ENCODE assay signal across 1 cellular context in the genomic region with DNA sequence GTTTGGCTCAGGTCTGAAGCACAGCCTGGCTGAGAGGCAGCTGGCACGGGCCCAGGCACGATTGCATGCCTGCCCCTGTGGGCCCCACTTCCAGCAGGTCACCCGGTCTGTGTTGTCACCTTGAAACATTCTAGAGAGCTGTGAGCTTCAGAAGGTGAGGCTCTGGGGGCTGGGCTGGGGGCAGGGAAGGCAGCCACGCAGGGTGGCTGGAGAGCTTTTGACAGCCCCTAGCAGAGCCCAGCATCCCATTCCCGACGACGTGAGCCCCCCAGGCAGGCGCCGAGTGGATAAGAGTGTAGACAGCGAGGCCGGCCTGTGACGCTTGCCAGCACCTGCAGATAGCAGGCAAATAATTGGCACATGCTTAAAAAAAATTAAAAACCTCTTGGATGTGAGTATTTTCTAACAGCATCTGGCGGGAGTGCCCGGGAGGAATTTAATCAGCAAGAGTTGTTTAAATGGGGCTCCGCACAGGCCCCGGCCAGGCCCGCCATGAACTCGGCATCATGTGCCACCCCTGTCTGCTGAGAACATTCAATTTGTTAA.
TF ChIP-seq lines count a peak whose summit lies in the region.

No MANE protein-coding gene starts in this region.

TF ChIP-seq in GM23338, 12 proteins besides CTCF, POLR2A, EP300 and RAD21 (continued from another document):
- TF ChIP-seq, protein P1, sequence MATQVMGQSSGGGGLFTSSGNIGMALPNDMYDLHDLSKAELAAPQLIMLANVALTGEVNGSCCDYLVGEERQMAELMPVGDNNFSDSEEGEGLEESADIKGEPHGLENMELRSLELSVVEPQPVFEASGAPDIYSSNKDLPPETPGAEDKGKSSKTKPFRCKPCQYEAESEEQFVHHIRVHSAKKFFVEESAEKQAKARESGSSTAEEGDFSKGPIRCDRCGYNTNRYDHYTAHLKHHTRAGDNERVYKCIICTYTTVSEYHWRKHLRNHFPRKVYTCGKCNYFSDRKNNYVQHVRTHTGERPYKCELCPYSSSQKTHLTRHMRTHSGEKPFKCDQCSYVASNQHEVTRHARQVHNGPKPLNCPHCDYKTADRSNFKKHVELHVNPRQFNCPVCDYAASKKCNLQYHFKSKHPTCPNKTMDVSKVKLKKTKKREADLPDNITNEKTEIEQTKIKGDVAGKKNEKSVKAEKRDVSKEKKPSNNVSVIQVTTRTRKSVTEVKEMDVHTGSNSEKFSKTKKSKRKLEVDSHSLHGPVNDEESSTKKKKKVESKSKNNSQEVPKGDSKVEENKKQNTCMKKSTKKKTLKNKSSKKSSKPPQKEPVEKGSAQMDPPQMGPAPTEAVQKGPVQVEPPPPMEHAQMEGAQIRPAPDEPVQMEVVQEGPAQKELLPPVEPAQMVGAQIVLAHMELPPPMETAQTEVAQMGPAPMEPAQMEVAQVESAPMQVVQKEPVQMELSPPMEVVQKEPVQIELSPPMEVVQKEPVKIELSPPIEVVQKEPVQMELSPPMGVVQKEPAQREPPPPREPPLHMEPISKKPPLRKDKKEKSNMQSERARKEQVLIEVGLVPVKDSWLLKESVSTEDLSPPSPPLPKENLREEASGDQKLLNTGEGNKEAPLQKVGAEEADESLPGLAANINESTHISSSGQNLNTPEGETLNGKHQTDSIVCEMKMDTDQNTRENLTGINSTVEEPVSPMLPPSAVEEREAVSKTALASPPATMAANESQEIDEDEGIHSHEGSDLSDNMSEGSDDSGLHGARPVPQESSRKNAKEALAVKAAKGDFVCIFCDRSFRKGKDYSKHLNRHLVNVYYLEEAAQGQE (IDR thresholded peaks at IDR 0.05; ENCODE audit: unreplicated experiment) = no peak
- TF ChIP-seq ETS1 (IDR thresholded peaks at IDR 0.05) = no peak
- TF ChIP-seq ZNF331 (CRISPR knock-in tag; IDR thresholded peaks at IDR 0.05; ENCODE audit: low read depth) = no peak
- no peak for TF ChIP-seq ZNF114 (CRISPR knock-in tag; IDR thresholded peaks at IDR 0.05)
- TF ChIP-seq EZH2phosphoT487 (IDR thresholded peaks at IDR 0.05; ENCODE audit: unreplicated experiment) = no peak
- TF ChIP-seq, protein P2, sequence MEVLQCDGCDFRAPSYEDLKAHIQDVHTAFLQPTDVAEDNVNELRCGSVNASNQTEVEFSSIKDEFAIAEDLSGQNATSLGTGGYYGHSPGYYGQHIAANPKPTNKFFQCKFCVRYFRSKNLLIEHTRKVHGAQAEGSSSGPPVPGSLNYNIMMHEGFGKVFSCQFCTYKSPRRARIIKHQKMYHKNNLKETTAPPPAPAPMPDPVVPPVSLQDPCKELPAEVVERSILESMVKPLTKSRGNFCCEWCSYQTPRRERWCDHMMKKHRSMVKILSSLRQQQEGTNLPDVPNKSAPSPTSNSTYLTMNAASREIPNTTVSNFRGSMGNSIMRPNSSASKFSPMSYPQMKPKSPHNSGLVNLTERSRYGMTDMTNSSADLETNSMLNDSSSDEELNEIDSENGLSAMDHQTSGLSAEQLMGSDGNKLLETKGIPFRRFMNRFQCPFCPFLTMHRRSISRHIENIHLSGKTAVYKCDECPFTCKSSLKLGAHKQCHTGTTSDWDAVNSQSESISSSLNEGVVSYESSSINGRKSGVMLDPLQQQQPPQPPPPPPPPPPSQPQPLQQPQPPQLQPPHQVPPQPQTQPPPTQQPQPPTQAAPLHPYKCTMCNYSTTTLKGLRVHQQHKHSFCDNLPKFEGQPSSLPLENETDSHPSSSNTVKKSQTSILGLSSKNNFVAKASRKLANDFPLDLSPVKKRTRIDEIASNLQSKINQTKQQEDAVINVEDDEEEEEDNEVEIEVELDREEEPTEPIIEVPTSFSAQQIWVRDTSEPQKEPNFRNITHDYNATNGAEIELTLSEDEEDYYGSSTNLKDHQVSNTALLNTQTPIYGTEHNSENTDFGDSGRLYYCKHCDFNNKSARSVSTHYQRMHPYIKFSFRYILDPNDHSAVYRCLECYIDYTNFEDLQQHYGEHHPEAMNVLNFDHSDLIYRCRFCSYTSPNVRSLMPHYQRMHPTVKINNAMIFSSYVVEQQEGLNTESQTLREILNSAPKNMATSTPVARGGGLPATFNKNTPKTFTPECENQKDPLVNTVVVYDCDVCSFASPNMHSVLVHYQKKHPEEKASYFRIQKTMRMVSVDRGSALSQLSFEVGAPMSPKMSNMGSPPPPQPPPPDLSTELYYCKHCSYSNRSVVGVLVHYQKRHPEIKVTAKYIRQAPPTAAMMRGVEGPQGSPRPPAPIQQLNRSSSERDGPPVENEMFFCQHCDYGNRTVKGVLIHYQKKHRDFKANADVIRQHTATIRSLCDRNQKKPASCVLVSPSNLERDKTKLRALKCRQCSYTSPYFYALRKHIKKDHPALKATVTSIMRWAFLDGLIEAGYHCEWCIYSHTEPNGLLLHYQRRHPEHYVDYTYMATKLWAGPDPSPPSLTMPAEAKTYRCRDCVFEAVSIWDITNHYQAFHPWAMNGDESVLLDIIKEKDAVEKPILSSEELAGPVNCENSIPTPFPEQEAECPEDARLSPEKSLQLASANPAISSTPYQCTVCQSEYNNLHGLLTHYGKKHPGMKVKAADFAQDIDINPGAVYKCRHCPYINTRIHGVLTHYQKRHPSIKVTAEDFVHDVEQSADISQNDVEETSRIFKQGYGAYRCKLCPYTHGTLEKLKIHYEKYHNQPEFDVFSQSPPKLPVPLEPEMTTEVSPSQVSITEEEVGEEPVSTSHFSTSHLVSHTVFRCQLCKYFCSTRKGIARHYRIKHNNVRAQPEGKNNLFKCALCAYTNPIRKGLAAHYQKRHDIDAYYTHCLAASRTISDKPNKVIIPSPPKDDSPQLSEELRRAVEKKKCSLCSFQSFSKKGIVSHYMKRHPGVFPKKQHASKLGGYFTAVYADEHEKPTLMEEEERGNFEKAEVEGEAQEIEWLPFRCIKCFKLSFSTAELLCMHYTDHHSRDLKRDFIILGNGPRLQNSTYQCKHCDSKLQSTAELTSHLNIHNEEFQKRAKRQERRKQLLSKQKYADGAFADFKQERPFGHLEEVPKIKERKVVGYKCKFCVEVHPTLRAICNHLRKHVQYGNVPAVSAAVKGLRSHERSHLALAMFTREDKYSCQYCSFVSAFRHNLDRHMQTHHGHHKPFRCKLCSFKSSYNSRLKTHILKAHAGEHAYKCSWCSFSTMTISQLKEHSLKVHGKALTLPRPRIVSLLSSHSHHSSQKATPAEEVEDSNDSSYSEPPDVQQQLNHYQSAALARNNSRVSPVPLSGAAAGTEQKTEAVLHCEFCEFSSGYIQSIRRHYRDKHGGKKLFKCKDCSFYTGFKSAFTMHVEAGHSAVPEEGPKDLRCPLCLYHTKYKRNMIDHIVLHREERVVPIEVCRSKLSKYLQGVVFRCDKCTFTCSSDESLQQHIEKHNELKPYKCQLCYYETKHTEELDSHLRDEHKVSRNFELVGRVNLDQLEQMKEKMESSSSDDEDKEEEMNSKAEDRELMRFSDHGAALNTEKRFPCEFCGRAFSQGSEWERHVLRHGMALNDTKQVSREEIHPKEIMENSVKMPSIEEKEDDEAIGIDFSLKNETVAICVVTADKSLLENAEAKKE (CRISPR knock-in tag; IDR thresholded peaks at IDR 0.05) = no peak
- TF ChIP-seq JUNB (IDR thresholded peaks at IDR 0.05; ENCODE audit: unreplicated experiment) = no peak
- no peak for TF ChIP-seq POLR2AphosphoS5 (IDR thresholded peaks at IDR 0.05; ENCODE audit: low read depth)
- TF ChIP-seq EZH2 (IDR thresholded peaks at IDR 0.05; ENCODE audit: low read depth, unreplicated experiment) = no peak
- TF ChIP-seq NANOG (IDR thresholded peaks at IDR 0.05; ENCODE audit: borderline replicate concordance) = no peak
- no peak for TF ChIP-seq CREB1 (CRISPR knock-in tag; IDR thresholded peaks at IDR 0.05; ENCODE audit: low read depth)
TF ChIP-seq in GM23338: peak in this region for 0.
